Comparison of ENCODE assay signal across 8 cellular contexts in genomic region chr3:97821413-97821809, GRCh38. TPM values are rescaled to one million over a fixed set of nuclear protein-coding genes. Genes with fewer than 3 reads are reported as not detected.
DNase-seq lines count a peak whose midpoint lies in the region; ATAC-seq and TF ChIP-seq lines count a peak whose summit lies in the region.

No MANE protein-coding gene starts in this region.

- H3K36me3 ChIP-seq in iPS-18a (ENCODE audit: control insufficient read depth, low read depth, low read length) = no peaks in the 10 kb centered on the region

- no peaks in the 10 kb centered on the region for H3K27me3 ChIP-seq in AG04450 (ENCODE audit: control insufficient read depth, insufficient read depth, low read length)
- peaks cover 35% of the 10 kb centered on the region for H3K27me3 ChIP-seq in iPS-18a (ENCODE audit: control insufficient read depth, insufficient read depth, low read length)

- no peak for DNase-seq in AG04450 (ENCODE audit: low read depth, low spot score)
- DNase-seq in RPMI8226 = peak; percentile 65
- peak in 34 of 58 donors; percentile 7 to 79 (median 52) for DNase-seq in anterior cingulate cortex (lab: John Stamatoyannopoulos, UW)
- DNase-seq in NCI-H1436 (lab: John Stamatoyannopoulos, UW) = no peak

- peak; percentile 54 for ATAC-seq in GM18867 (IDR thresholded peaks at IDR 0.05; ENCODE audit: unreplicated experiment)
- ATAC-seq in HG03064 (IDR thresholded peaks at IDR 0.05; ENCODE audit: low read depth, unreplicated experiment) = peak; percentile 52

- H3K4me3 ChIP-seq in AG04450 (ENCODE audit: low read depth, low read length) = peak overlapping the region; percentile 82
- peak overlapping the region; percentile 60 for H3K4me3 ChIP-seq in iPS-18a (ENCODE audit: low read length)
- peak overlapping the region; percentile 67 to 92 (median 86) for H3K4me3 ChIP-seq in skin epidermis

- CTCF ChIA-PET in AG04450 (lab: Charles Lee) = interaction anchor here (0.6 to 3.9 kb wide), 14 partner anchors 9 to 218 kb away, joined by 3 to 34 read pairs (median 4); no protein-coding TSS in a partner anchor

- H3K9me3 ChIP-seq in AG04450 (ENCODE audit: control insufficient read depth, insufficient read depth, low read length) (no peaks in the 10 kb centered on the region), iPS-18a (ENCODE audit: control insufficient read depth, low read depth, low read length) (no peaks in the 10 kb centered on the region)

- POLR2A ChIA-PET in AG04450 (lab: Yijun Ruan, JAX) = interaction anchor here (0.9 to 2.6 kb wide), 5 partner anchors 17 to 150 kb away, joined by 4 to 8 read pairs (median 5); partner anchors contain the start of gene ARL6

- TF ChIP-seq CTCF in AG04450 (IDR thresholded peaks at IDR 0.05; ENCODE audit: low read depth, low read length) = 0 out of 2 replicates have a peak, but pooled peaks have one; percentile 1

- peaks cover 15% of the 10 kb centered on the region for H3K4me1 ChIP-seq in iPS-18a (ENCODE audit: control insufficient read depth, low read depth, low read length)

- peak overlapping the region; percentile 61 for H3K9ac ChIP-seq in iPS-18a (ENCODE audit: low read length)

- H3K27ac ChIP-seq in AG04450 (ENCODE audit: low read depth, low read length) = peak overlapping the region; percentile 48
- H3K27ac ChIP-seq in iPS-18a (ENCODE audit: low read length) = no peak overlapping the region
- H3K27ac ChIP-seq in skin epidermis = peak overlapping the region in 20 of 21 experiments; percentile 65 to 97 (median 90)

RNA-seq across cellular contexts. Expression of gene CRYBG3, which starts 0.4 kb away (rescaled TPM):
- 7.4 and 9.9 TPM in 2 replicates for polyA plus RNA-seq in AG04450 (2011; rRNA removed)
- polyA minus RNA-seq in AG04450 (2011; rRNA and poly(A)+ RNA removed) = 11.8 and 20.9 TPM in 2 replicates

RNA-seq across cellular contexts. Expression of gene ARL6, which starts 56.9 kb away (rescaled TPM):
- polyA plus RNA-seq in AG04450 (2011; rRNA removed) = 3.5 and 5.0 TPM in 2 replicates
- 7.7 and 9.9 TPM in 2 replicates for polyA minus RNA-seq in AG04450 (2011; rRNA and poly(A)+ RNA removed)

Comparison
In these comparisons a context has a peak if more than half of its experiments do, and no peak if none do; other contexts are left out.
1. DNase-seq: peak in RPMI8226 (single experiment) and anterior cingulate cortex (34 of 58); none in AG04450 (single experiment) and NCI-H1436 (single experiment).
2. Peak in every context shown above with its lines, with median percentiles within 50 percentile points of each other: H3K4me3 ChIP-seq.